ENCODE assay signal across 11 cellular contexts in the genomic region with DNA sequence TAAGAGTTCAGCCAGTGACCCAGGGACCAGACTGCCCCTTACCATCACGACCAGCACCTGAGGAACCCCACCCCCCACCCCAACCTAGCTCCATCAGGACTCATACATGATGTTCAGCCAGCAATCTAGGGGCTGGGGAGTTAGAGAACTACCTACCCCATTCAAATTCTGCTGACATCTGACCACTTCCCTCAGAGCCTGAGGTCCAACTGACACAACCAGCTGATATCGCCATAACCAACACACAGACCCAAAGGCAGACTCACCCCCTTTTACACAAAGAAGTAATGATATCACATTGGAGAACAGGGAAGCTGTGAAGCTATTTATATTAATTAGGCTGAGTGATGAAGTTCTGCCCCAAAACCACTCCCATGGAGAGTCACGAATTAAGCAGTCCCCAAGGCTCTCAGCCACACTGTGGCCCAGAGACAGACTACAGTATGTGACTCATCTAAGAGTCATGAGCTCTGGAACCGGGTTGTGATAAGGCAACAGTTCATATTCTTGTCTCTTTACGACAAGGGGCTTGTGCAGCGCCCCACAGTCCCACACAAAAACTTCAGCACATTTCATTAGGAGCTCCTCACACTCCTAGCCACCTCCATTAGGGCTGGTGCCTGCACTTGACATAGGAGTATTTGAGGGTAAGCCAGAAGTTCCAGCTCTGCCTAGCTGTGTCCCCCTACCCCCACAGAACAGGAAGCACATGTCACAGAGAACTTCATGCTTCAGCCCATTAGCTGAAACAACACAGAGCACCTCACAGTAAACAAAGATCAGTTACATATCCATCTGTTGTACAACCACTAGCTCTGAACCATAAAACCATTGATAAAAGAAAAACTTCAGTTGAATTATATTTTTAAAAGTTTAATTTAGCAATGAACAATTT.
A peak's percentile ranks its signal among the peaks of the same experiment; 100 is the strongest.
DNase-seq lines count a peak whose midpoint lies in the region; ATAC-seq and TF ChIP-seq lines count a peak whose summit lies in the region.
"Had no signal": no experiment of that assay in that cellular context is flagged by ENCODE, and none has a peak within 500 bp of the region (broad histone marks: within the 10 kb centered on the region; RNA-seq: fewer than 3 reads in every experiment).

No MANE protein-coding gene starts in this region.

- 0 out of 2 replicates have a peak overlapping the region, but pooled peaks have one; percentile 1 for H3K27ac ChIP-seq in RWPE1
- H3K27ac ChIP-seq in dorsolateral prefrontal cortex = no peak overlapping the region
- H3K27ac ChIP-seq: Peyer's patch had no signal

- H3K4me3 ChIP-seq in fibroblast of mammary gland (ENCODE audit: control insufficient read depth, low read depth, low read length) (no peak overlapping the region), dorsolateral prefrontal cortex (no peak overlapping the region)
- H3K4me3 ChIP-seq: Peyer's patch had no signal

- no peak for DNase-seq in stimulated activated naive CD8-positive, alpha-beta T cell treated with anti-CD3 and anti-CD28 coated beads, Interleukin-15, Interleukin-2, amounts not matched to agents 100 U/mL and 50 U/mL, for 24 hours
- DNase-seq in stimulated activated naive CD8-positive, alpha-beta T cell treated with anti-CD3 and anti-CD28 coated beads, Interleukin-15, amount 100 ng/mL, for 72 hours = no peak
- DNase-seq in RWPE1 (ENCODE audit: low spot score) (peak; percentile 18), fibroblast of mammary gland (ENCODE audit: low read depth) (peak; percentile 64), dorsolateral prefrontal cortex (no peak), C1 segment of cervical spinal cord (lab: John Stamatoyannopoulos, UW) (no peak), iPS-NIHi11 (ENCODE audit: low spot score) (no peak)
- DNase-seq: activated CD4-positive, alpha-beta T cell treated with anti-CD3 and anti-CD28 coated beads for 48 hours; NCI-H1105 treated with DMSO at 0.1 percent for 48 hours; Peyer's patch had no signal

- POLR2A ChIA-PET in RWPE1 (lab: Yijun Ruan, JAX; ENCODE audit: low non-redundant PET) = no interaction called here

- CTCF ChIA-PET in RWPE1 (lab: Yijun Ruan, JAX) = interaction anchor here (1.4 kb wide), 1 partner anchor 104 kb away, joined by 6 read pairs; no protein-coding TSS in a partner anchor

- intact Hi-C loops in dorsolateral prefrontal cortex (cut with DNase I) = no loop called here

- no peak overlapping the region for H3K27ac Mint-ChIP-seq in stimulated activated naive CD8-positive, alpha-beta T cell treated with anti-CD3 and anti-CD28 coated beads, Interleukin-15, amount 100 ng/mL, for 72 hours

- ATAC-seq in stimulated activated naive CD8-positive, alpha-beta T cell treated with anti-CD3 and anti-CD28 coated beads, Interleukin-15, Interleukin-2, amounts not matched to agents 100 U/mL and 50 U/mL, for 24 hours = peak; percentile 36
- no peak for ATAC-seq in stimulated activated naive CD8-positive, alpha-beta T cell treated with anti-CD3 and anti-CD28 coated beads, Interleukin-15, amount 100 ng/mL, for 72 hours
- ATAC-seq in GM19395 (IDR thresholded peaks at IDR 0.05; ENCODE audit: unreplicated experiment) = no peak

- H3K27me3 ChIP-seq in dorsolateral prefrontal cortex = peaks cover 0 to 45% (median 2%) of the 10 kb centered on the region in 45 donors
- H3K27me3 ChIP-seq: Peyer's patch had no signal

- no peak overlapping the region for H3K4me3 Mint-ChIP-seq in stimulated activated naive CD8-positive, alpha-beta T cell treated with anti-CD3 and anti-CD28 coated beads, Interleukin-15, amount 100 ng/mL, for 72 hours

- no peaks in the 10 kb centered on the region for H3K27me3 Mint-ChIP-seq in stimulated activated naive CD8-positive, alpha-beta T cell treated with anti-CD3 and anti-CD28 coated beads, Interleukin-15, amount 100 ng/mL, for 72 hours

- H3K9me3 Mint-ChIP-seq in stimulated activated naive CD8-positive, alpha-beta T cell treated with anti-CD3 and anti-CD28 coated beads, Interleukin-15, amount 100 ng/mL, for 72 hours = no peaks in the 10 kb centered on the region

- TF ChIP-seq CTCF in RWPE1 (conservative IDR thresholded peaks at IDR 0.05; ENCODE audit: low read depth) (no peak), fibroblast of mammary gland (conservative IDR thresholded peaks at IDR 0.05; ENCODE audit: control insufficient read depth, insufficient read depth, low read depth, low read length) (no peak), dorsolateral prefrontal cortex (IDR thresholded peaks at IDR 0.05 in 54 of 56, conservative IDR thresholded peaks at IDR 0.05 in 2 of 56; ENCODE audit: low read depth in 1 of 56, partially characterized antibody in 56 of 56) (no peak)

- no peaks in the 10 kb centered on the region for H3K4me1 Mint-ChIP-seq in stimulated activated naive CD8-positive, alpha-beta T cell treated with anti-CD3 and anti-CD28 coated beads, Interleukin-15, amount 100 ng/mL, for 72 hours

Comparison
In these comparisons a context has a peak if more than half of its experiments do, and no peak if none do; other contexts are left out.
1. DNase-seq: peak in RWPE1 (single experiment) and fibroblast of mammary gland (single experiment); none in stimulated activated naive CD8-positive, alpha-beta T cell treated with anti-CD3 and anti-CD28 coated beads, Interleukin-15, Interleukin-2, amounts not matched to agents 100 U/mL and 50 U/mL, for 24 hours (single experiment), stimulated activated naive CD8-positive, alpha-beta T cell treated with anti-CD3 and anti-CD28 coated beads, Interleukin-15, amount 100 ng/mL, for 72 hours (0 of 2), dorsolateral prefrontal cortex (0 of 10), C1 segment of cervical spinal cord (0 of 14) and iPS-NIHi11 (single experiment).